10 cellular contexts compared by ENCODE assay signal in the genomic region with DNA sequence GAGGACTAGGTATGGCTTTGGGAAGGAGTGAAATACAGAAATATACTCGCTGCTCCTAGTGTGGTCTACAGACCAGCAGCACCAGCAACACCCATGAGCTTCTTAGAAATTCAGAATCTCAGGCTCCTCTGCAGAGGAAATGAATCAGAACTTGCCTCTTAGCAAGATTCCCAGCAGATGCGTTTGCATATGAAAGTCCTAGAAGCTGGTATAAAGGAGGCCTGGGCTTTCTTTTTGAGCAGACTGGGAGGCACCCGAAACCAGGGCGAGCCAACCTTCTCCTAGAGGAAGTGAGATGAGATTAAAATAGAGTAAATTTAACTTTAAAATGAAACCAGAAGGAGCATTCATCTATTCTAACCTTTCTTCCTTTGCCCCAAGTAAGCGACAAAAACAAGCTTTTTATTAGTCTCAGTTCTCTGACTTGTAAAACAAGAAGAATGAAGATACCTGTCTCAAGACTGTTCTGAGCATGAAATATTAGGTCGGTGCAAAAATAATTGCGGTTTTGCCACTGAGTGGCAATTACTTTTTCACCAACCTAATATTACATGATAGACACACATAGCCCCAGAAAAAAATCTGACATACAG.
DNase-seq lines count a peak whose midpoint lies in the region; ATAC-seq and TF ChIP-seq lines count a peak whose summit lies in the region.
"Had no signal": no experiment of that assay in that cellular context is flagged by ENCODE, and none has a peak within 500 bp of the region (broad histone marks: within the 10 kb centered on the region; RNA-seq: fewer than 3 reads in every experiment).

No MANE protein-coding gene starts in this region.

- no peak overlapping the region for H3K9ac ChIP-seq in iPS-15b (ENCODE audit: low read depth, low read length)

- DNase-seq in MCF 10A (ENCODE audit: unreplicated experiment) (no peak), amniotic stem cell (lab: John Stamatoyannopoulos, UW) (no peak), H4 (ENCODE audit: low spot score) (no peak)

- CTCF ChIA-PET in MCF 10A (lab: Yijun Ruan, JAX): interaction anchor here (0.6 to 2.8 kb wide), 5 partner anchors 18 to 365 kb away, joined by 3 to 29 read pairs (median 3); no protein-coding TSS in a partner anchor

- peak overlapping the region; percentile 6 for H3K4me3 ChIP-seq in iPS-15b (ENCODE audit: low read depth, low read length)

- no peaks in the 10 kb centered on the region for H3K27me3 Mint-ChIP-seq in MCF 10A (ENCODE audit: insufficient read depth, unreplicated experiment)

- no peak overlapping the region for H3K27ac Mint-ChIP-seq in MCF 10A (ENCODE audit: low read depth, unreplicated experiment)
- H3K27ac Mint-ChIP-seq: T-helper 1 cell treated with Interleukin-12 subunit alpha and Interleukin-12 subunit beta and Interleukin-4 antibody, amounts not matched to agents 30 μg/mL and 1 μg/mL, for 36 hours had no signal

- H3K4me1 Mint-ChIP-seq in MCF 10A (ENCODE audit: insufficient read depth, unreplicated experiment): peaks cover 5% of the 10 kb centered on the region

- no peaks in the 10 kb centered on the region for H3K36me3 ChIP-seq in iPS-15b (ENCODE audit: control insufficient read depth, insufficient read depth, low read length)

- no peak overlapping the region for H3K4me3 Mint-ChIP-seq in MCF 10A (ENCODE audit: unreplicated experiment)
- H3K4me3 Mint-ChIP-seq: T-helper 1 cell treated with Interleukin-12 subunit alpha and Interleukin-12 subunit beta and Interleukin-4 antibody, amounts not matched to agents 30 μg/mL and 1 μg/mL, for 36 hours had no signal

- BruUV-seq in MCF 10A (replicated peaks; lab: Mats Ljungman, UMichigan): no TSS peak

- H3K36me3 Mint-ChIP-seq in MCF 10A (ENCODE audit: insufficient read depth, unreplicated experiment): no peaks in the 10 kb centered on the region

- TF ChIP-seq CTCF in MCF 10A (IDR thresholded peaks at IDR 0.05; ENCODE audit: unreplicated experiment): no peak

- no peaks in the 10 kb centered on the region for H3K9me3 Mint-ChIP-seq in MCF 10A (ENCODE audit: unreplicated experiment)
- H3K9me3 Mint-ChIP-seq: T-helper 1 cell treated with Interleukin-12 subunit alpha and Interleukin-12 subunit beta and Interleukin-4 antibody, amounts not matched to agents 30 μg/mL and 1 μg/mL, for 36 hours had no signal

- H3K27me3 ChIP-seq in iPS-15b (ENCODE audit: control insufficient read depth, insufficient read depth, low read length): no peaks in the 10 kb centered on the region
- H3K27me3 ChIP-seq: foreskin keratinocyte had no signal

- H3K9me3 ChIP-seq in iPS-15b (ENCODE audit: control insufficient read depth, insufficient read depth, low read length): no peaks in the 10 kb centered on the region

- peak; percentile 89 for ATAC-seq in GM18868 (IDR thresholded peaks at IDR 0.05; ENCODE audit: unreplicated experiment)
- peak; percentile 95 for ATAC-seq in GM21825 (IDR thresholded peaks at IDR 0.05; ENCODE audit: unreplicated experiment)
- ATAC-seq in HG03460 (IDR thresholded peaks at IDR 0.05; ENCODE audit: unreplicated experiment): peak; percentile 75
- ATAC-seq in HG03354 (IDR thresholded peaks at IDR 0.05; ENCODE audit: poor library complexity, severe bottlenecking, unreplicated experiment): no peak
- ATAC-seq: foreskin keratinocyte had no signal

- POLR2A ChIA-PET in MCF 10A (lab: Yijun Ruan, JAX): no interaction called here

- intact Hi-C loops in MCF 10A (cut with micrococcal nuclease): no loop called here

- peaks cover 13% of the 10 kb centered on the region for H3K4me1 ChIP-seq in iPS-15b (ENCODE audit: control insufficient read depth, insufficient read depth, low read length)
- H3K4me1 ChIP-seq: foreskin keratinocyte had no signal
